24 cellular contexts compared by ENCODE assay signal in genomic region chr2:170121689-170122088, GRCh38. TPM values are rescaled to one million over a fixed set of nuclear protein-coding genes. Genes with fewer than 3 reads are reported as not detected.
DNase-seq lines count a peak whose midpoint lies in the region; ATAC-seq, FAIRE-seq and TF ChIP-seq lines count a peak whose summit lies in the region.
"Had no signal": no experiment of that assay in that cellular context is flagged by ENCODE, and none has a peak within 500 bp of the region (broad histone marks: within the 10 kb centered on the region; RNA-seq: fewer than 3 reads in every experiment).

No MANE protein-coding gene starts in this region.

- H3K9ac ChIP-seq in PC-3 (ENCODE audit: low read length): no peak overlapping the region
- H3K9ac ChIP-seq in keratinocyte (ENCODE audit: control insufficient read depth, extremely low read depth, insufficient read depth, low read length): no peak overlapping the region
- H3K9ac ChIP-seq: BLaER1 treated with 17β-estradiol and CSF1 and Interleukin-3, amounts not matched to agents 10 nM and 100 nM had no signal

- POLR2A ChIA-PET in PC-3 (lab: Charles Lee; ENCODE audit: unreplicated experiment): no interaction called here

- H3F3A ChIP-seq in PC-3 (ENCODE audit: low read length, unreplicated experiment): no peaks in the 10 kb centered on the region

- TF ChIP-seq CTCF in PC-3 (conservative IDR thresholded peaks at IDR 0.05; ENCODE audit: low read depth, low read length) (no peak), bronchial epithelial cell (IDR thresholded peaks at IDR 0.05; ENCODE audit: insufficient read depth, low read length, severe bottlenecking) (no peak), keratinocyte (optimal IDR thresholded peaks at IDR 0.05 in 1 of 3, IDR thresholded peaks at IDR 0.05 in 1 of 3, conservative IDR thresholded peaks at IDR 0.05 in 1 of 3; ENCODE audit: extremely low read depth in 1 of 3, insufficient read depth in 2 of 3, low read length in 3 of 3) (no peak), left lung (IDR thresholded peaks at IDR 0.05) (no peak), heart right ventricle (IDR thresholded peaks at IDR 0.05) (no peak)

- DNase-seq in ELF-1 (ENCODE audit: low read depth, low spot score): peak; percentile 32
- no peak for DNase-seq in PC-3
- peak; percentile 47 for DNase-seq in bronchial epithelial cell (ENCODE audit: low read depth)
- no peak for DNase-seq in keratinocyte (ENCODE audit: low read depth, low spot score)
- no peak for DNase-seq in left lung
- no peak for DNase-seq in stimulated activated CD4-positive, alpha-beta T cell treated with anti-CD3 and anti-CD28 coated beads, Interleukin-15, amount 100 ng/mL, for 24 hours
- no peak for DNase-seq in heart right ventricle
- DNase-seq: CD4-positive, alpha-beta T cell; GDM1; KG1; MG63; NCI-H1105 treated with DMSO at 0.1 percent for 48 hours; NCI-H146; NCI-H1930; NCI-H2107; NCI-H446; NCI-H524 treated with DMSO at 0.1 percent for 48 hours; Right ventricle myocardium superior had no signal

- BruUV-seq in PC-3 (replicated peaks; lab: Mats Ljungman, UMichigan): no TSS peak

- ATAC-seq in PC-3: no peak
- no peak for ATAC-seq in left lung
- no peak for ATAC-seq in GM18519 (IDR thresholded peaks at IDR 0.05; ENCODE audit: low FRiP score, unreplicated experiment)
- no peak for ATAC-seq in heart right ventricle
- ATAC-seq: GM12878 had no signal

- H3K9me1 ChIP-seq in keratinocyte (ENCODE audit: control insufficient read depth, extremely low read depth, insufficient read depth, low read length): no peaks in the 10 kb centered on the region

- H2AFZ ChIP-seq in PC-3 (ENCODE audit: low read length): no peak overlapping the region
- no peak overlapping the region for H2AFZ ChIP-seq in keratinocyte (ENCODE audit: control insufficient read depth, low read length)

- H4K20me1 ChIP-seq in PC-3 (ENCODE audit: low read length) (no peaks in the 10 kb centered on the region), keratinocyte (ENCODE audit: control insufficient read depth, extremely low read depth, insufficient read depth, low read length) (no peaks in the 10 kb centered on the region)
- H4K20me1 ChIP-seq: BLaER1 treated with 17β-estradiol and CSF1 and Interleukin-3, amounts not matched to agents 10 nM and 100 nM had no signal

- H3K79me2 ChIP-seq in PC-3 (ENCODE audit: low read length) (no peaks in the 10 kb centered on the region), keratinocyte (ENCODE audit: control insufficient read depth, insufficient read depth, low read length) (no peaks in the 10 kb centered on the region)

- no peak overlapping the region for H3K4me3 ChIP-seq in PC-3 (ENCODE audit: low read length)
- H3K4me3 ChIP-seq in bronchial epithelial cell (ENCODE audit: low read depth, low read length): no peak overlapping the region
- H3K4me3 ChIP-seq in keratinocyte (ENCODE audit: control insufficient read depth in 2 of 3, extremely low read depth in 1 of 3, insufficient read depth in 2 of 3, low read depth in 1 of 3, low read length in 3 of 3): no peak overlapping the region
- no peak overlapping the region for H3K4me3 ChIP-seq in left lung
- H3K4me3 ChIP-seq in heart right ventricle: no peak overlapping the region
- H3K4me3 ChIP-seq: BLaER1 treated with 17β-estradiol and CSF1 and Interleukin-3, amounts not matched to agents 10 nM and 100 nM; GM12878; MG63; SJSA1 had no signal

- intact Hi-C loops in PC-3 (cut with micrococcal nuclease) (no loop called here), left lung (cut with DNase I) (no loop called here), heart right ventricle (cut with DNase I) (no loop called here)

- WGBS in heart right ventricle, 2 donors: 100% methylated on average over 1 of the region's 1 CpG

- FAIRE-seq in bronchial epithelial cell (lab: Jason Lieb, UNC) (no peak), keratinocyte (lab: Jason Lieb, UNC) (no peak)
- FAIRE-seq: D721Med, GM12878, RCC 7860 had no signal

- H3K27ac ChIP-seq in PC-3 (ENCODE audit: low read length): peak overlapping the region; percentile 73; the same call in 1 of the 2 replicates
- peak overlapping the region; percentile 12 for H3K27ac ChIP-seq in keratinocyte (ENCODE audit: control insufficient read depth, insufficient read depth, low read length)
- no peak overlapping the region for H3K27ac ChIP-seq in left lung
- H3K27ac ChIP-seq in heart right ventricle: no peak overlapping the region
- H3K27ac ChIP-seq: BLaER1 treated with 17β-estradiol and CSF1 and Interleukin-3, amounts not matched to agents 10 nM and 100 nM; SJSA1 had no signal

- CTCF ChIA-PET in PC-3 (lab: Charles Lee): no interaction called here

- H3K4me2 ChIP-seq in PC-3 (ENCODE audit: low read length): no peak overlapping the region
- no peak overlapping the region for H3K4me2 ChIP-seq in keratinocyte (ENCODE audit: control insufficient read depth, extremely low read depth, insufficient read depth, low read depth, low read length)
- H3K4me2 ChIP-seq: BLaER1 treated with 17β-estradiol and CSF1 and Interleukin-3, amounts not matched to agents 10 nM and 100 nM had no signal

- no peaks in the 10 kb centered on the region; the same call in 1 of the 2 replicates for H3K9me3 ChIP-seq in PC-3 (ENCODE audit: low read length)
- no peaks in the 10 kb centered on the region for H3K9me3 ChIP-seq in keratinocyte (ENCODE audit: control insufficient read depth, low read depth, low read length)
- H3K9me3 ChIP-seq in left lung: peaks cover 0 to 2% of the 10 kb centered on the region in 2 donors
- peaks cover 0 to 3% (median 0%) of the 10 kb centered on the region in 11 donors for H3K9me3 ChIP-seq in heart right ventricle
- H3K9me3 ChIP-seq: MG63, SJSA1 had no signal

- H3K36me3 ChIP-seq in PC-3 (ENCODE audit: low read depth, low read length): no peaks in the 10 kb centered on the region
- H3K36me3 ChIP-seq in bronchial epithelial cell (ENCODE audit: control insufficient read depth, insufficient read depth, low read length): no peaks in the 10 kb centered on the region
- H3K36me3 ChIP-seq in keratinocyte (ENCODE audit: control insufficient read depth in 2 of 2, extremely low read depth in 1 of 2, insufficient read depth in 2 of 2, low read length in 2 of 2): no peaks in the 10 kb centered on the region
- no peaks in the 10 kb centered on the region for H3K36me3 ChIP-seq in left lung
- no peaks in the 10 kb centered on the region for H3K36me3 ChIP-seq in heart right ventricle
- H3K36me3 ChIP-seq: BLaER1 treated with 17β-estradiol and CSF1 and Interleukin-3, amounts not matched to agents 10 nM and 100 nM; MG63; SJSA1 had no signal

- dilution Hi-C loops in keratinocyte (cut with MboI; ENCODE audit: extremely low pct_ligation_motif_present, low sequenced_read_pairs): no loop called here

- no peaks in the 10 kb centered on the region for H3K9me2 ChIP-seq in PC-3 (replicated peaks; ENCODE audit: low read length)

- H3K4me1 ChIP-seq in PC-3 (ENCODE audit: insufficient read depth, low read length): peaks cover 68% of the 10 kb centered on the region
- H3K4me1 ChIP-seq in keratinocyte (ENCODE audit: control insufficient read depth, extremely low read depth, insufficient read depth, low read length): peaks cover 28% of the 10 kb centered on the region
- no peaks in the 10 kb centered on the region for H3K4me1 ChIP-seq in left lung
- no peaks in the 10 kb centered on the region for H3K4me1 ChIP-seq in heart right ventricle

- H3K27me3 ChIP-seq in PC-3 (ENCODE audit: low read length): no peaks in the 10 kb centered on the region
- no peaks in the 10 kb centered on the region for H3K27me3 ChIP-seq in bronchial epithelial cell (ENCODE audit: control insufficient read depth, insufficient read depth, low read length)
- H3K27me3 ChIP-seq in keratinocyte (ENCODE audit: control insufficient read depth, extremely low read depth, insufficient read depth, low read length): no peaks in the 10 kb centered on the region
- no peaks in the 10 kb centered on the region for H3K27me3 ChIP-seq in left lung
- peaks cover 0 to 2% (median 0%) of the 10 kb centered on the region in 7 donors for H3K27me3 ChIP-seq in heart right ventricle
- H3K27me3 ChIP-seq: BLaER1 treated with 17β-estradiol and CSF1 and Interleukin-3, amounts not matched to agents 10 nM and 100 nM; MG63; SJSA1 had no signal

RNA-seq across cellular contexts. Expression of gene MYO3B, which starts 56.3 kb away (rescaled TPM):
- total RNA-seq in PC-3 (2014; rRNA removed): 0.46 and 1.1 TPM in 2 replicates
- total RNA-seq in bronchial epithelial cell: under 0.01 and 0.77 TPM in 2 replicates
- 3.1 to 7.6 TPM (median 4.4 TPM) in 3 replicates for polyA plus RNA-seq in keratinocyte
- 1.5 TPM for polyA plus RNA-seq in keratinocyte (2011; ENCODE audit: low read depth)
- polyA plus RNA-seq in keratinocyte (2011; cell fraction: cytosol; rRNA removed): 2.9 and 4.8 TPM in 2 replicates
- polyA plus RNA-seq in keratinocyte (2011; cell fraction: nucleus; rRNA removed): 7.7 and 8.6 TPM in 2 replicates
- 2.4 and 2.5 TPM in 2 replicates for polyA plus RNA-seq in keratinocyte (2012; ENCODE audit: low replicate concordance)
- 2.1 to 17.5 TPM (median 16.9 TPM) in 3 replicates for polyA minus RNA-seq in keratinocyte
- 4.4 TPM for polyA minus RNA-seq in keratinocyte (2011; cell fraction: cytosol; rRNA and poly(A)+ RNA removed)
- 15.6 and 36.9 TPM in 2 replicates for polyA minus RNA-seq in keratinocyte (2011; cell fraction: nucleus; rRNA and poly(A)+ RNA removed)
- total RNA-seq in left lung: 1 to 10 TPM in 1 of 2 donors, not detected in 1; 1.3 TPM
- total RNA-seq in heart right ventricle: under 1 TPM in 4 of 10 donors, not detected in 6; 0.05 to 0.21 (median 0.09) TPM
- not detected for polyA plus RNA-seq in heart right ventricle
- total RNA-seq: CD4-positive, alpha-beta T cell; Right ventricle myocardium superior; SJSA1 had no signal

Comparison
In these comparisons a context has a peak if more than half of its experiments do, and no peak if none do; other contexts are left out.
1. DNase-seq: peak in ELF-1 (single experiment) and bronchial epithelial cell (single experiment); none in PC-3 (single experiment), keratinocyte (single experiment), left lung (0 of 2), stimulated activated CD4-positive, alpha-beta T cell treated with anti-CD3 and anti-CD28 coated beads, Interleukin-15, amount 100 ng/mL, for 24 hours (single experiment) and heart right ventricle (0 of 2).
2. H3K27ac ChIP-seq: peak in PC-3 (single experiment) and keratinocyte (single experiment); none in left lung (0 of 2) and heart right ventricle (0 of 10).